In genomic region chr2:20064421-20064820, GRCh38 we compare ENCODE assay signal across 26 cellular contexts. TPM values are rescaled to one million over a fixed set of nuclear protein-coding genes. Genes with fewer than 3 reads are reported as not detected.
A peak's percentile ranks its signal among the peaks of the same experiment; 100 is the strongest.
DNase-seq lines count a peak whose midpoint lies in the region; ATAC-seq and TF ChIP-seq lines count a peak whose summit lies in the region.
"Had no signal": no experiment of that assay in that cellular context is flagged by ENCODE, and none has a peak within 500 bp of the region (broad histone marks: within the 10 kb centered on the region; RNA-seq: fewer than 3 reads in every experiment).

No MANE protein-coding gene starts in this region.

- intact Hi-C loops in vagina (cut with DNase I) = no loop called here

- ATAC-seq in RWPE2 (ENCODE audit: low read depth) (no peak), esophagus mucosa (peak; percentile 56), GM19467 (IDR thresholded peaks at IDR 0.05; ENCODE audit: unreplicated experiment) (no peak)
- ATAC-seq: A549, GM23338, PC-3 had no signal

- H3K4me2 ChIP-seq in osteoblast (ENCODE audit: insufficient read depth, low read length) = no peak overlapping the region
- H3K4me2 ChIP-seq: A549; BLaER1 treated with 17β-estradiol and CSF1 and Interleukin-3, amounts not matched to agents 10 nM and 100 nM; GM23338 had no signal

- no peaks in the 10 kb centered on the region for H4K20me1 ChIP-seq in osteoblast (ENCODE audit: insufficient read depth, low read length)
- H4K20me1 ChIP-seq: BLaER1 treated with 17β-estradiol and CSF1 and Interleukin-3, amounts not matched to agents 10 nM and 100 nM had no signal

- TF ChIP-seq CTCF in RWPE2 (IDR thresholded peaks at IDR 0.05; ENCODE audit: poor library complexity, severe bottlenecking) (no peak), osteoblast (IDR thresholded peaks at IDR 0.05; ENCODE audit: extremely low read depth, low read depth, low read length) (no peak), vagina (IDR thresholded peaks at IDR 0.05) (no peak)

- no peak overlapping the region for H3K4me3 ChIP-seq in RWPE2 (ENCODE audit: severe bottlenecking)
- H3K4me3 ChIP-seq in osteoblast (ENCODE audit: insufficient read depth, low read length) = no peak overlapping the region
- no peak overlapping the region for H3K4me3 ChIP-seq in vagina
- no peak overlapping the region for H3K4me3 ChIP-seq in H7 (ENCODE audit: insufficient read depth, low read depth, low read length)
- H3K4me3 ChIP-seq: A549; BLaER1 treated with 17β-estradiol and CSF1 and Interleukin-3, amounts not matched to agents 10 nM and 100 nM; GM23338; HAP-1; SK-N-MC had no signal

- no peaks in the 10 kb centered on the region for H3K79me2 ChIP-seq in osteoblast (ENCODE audit: insufficient read depth, low read length)

- H3K27ac ChIP-seq in RWPE2 (ENCODE audit: poor library complexity, severe bottlenecking) (peak overlapping the region; percentile 99), osteoblast (ENCODE audit: low read depth, low read length) (peak overlapping the region; percentile 91), vagina (peak overlapping the region; percentile 2)
- H3K27ac ChIP-seq: BLaER1 treated with 17β-estradiol and CSF1 and Interleukin-3, amounts not matched to agents 10 nM and 100 nM; SK-N-MC had no signal

- H3K36me3 ChIP-seq in RWPE2 (ENCODE audit: low read depth) (no peaks in the 10 kb centered on the region), osteoblast (ENCODE audit: insufficient read depth, low read length) (no peaks in the 10 kb centered on the region), vagina (no peaks in the 10 kb centered on the region), H7 (replicated peaks; ENCODE audit: control insufficient read depth, insufficient read depth, low read length) (no peaks in the 10 kb centered on the region)
- H3K36me3 ChIP-seq: BLaER1 treated with 17β-estradiol and CSF1 and Interleukin-3, amounts not matched to agents 10 nM and 100 nM; HAP-1 had no signal

- H3K4me1 ChIP-seq in RWPE2 (ENCODE audit: insufficient read depth, poor library complexity, severe bottlenecking) (peaks cover 43% of the 10 kb centered on the region), osteoblast (ENCODE audit: insufficient read depth, low read length) (peaks cover 40% of the 10 kb centered on the region), vagina (peaks cover 36% of the 10 kb centered on the region)
- H3K4me1 ChIP-seq: HAP-1 had no signal

- DNase-seq in RWPE2 (ENCODE audit: low spot score) = no peak
- DNase-seq in osteoblast (ENCODE audit: insufficient read length, low spot score, missing footprints) = no peak
- peak in 1 of 2 donors; percentile 71 for DNase-seq in vagina (ENCODE audit: extremely low spot score in 2 of 2)
- DNase-seq in NCI-H345 (lab: John Stamatoyannopoulos, UW) = no peak
- no peak for DNase-seq in H7
- DNase-seq: AML-193; CD4-positive, alpha-beta T cell; HFFc6; Karpas-422; MV-4-11; NCI-H1105; NCI-H1436 treated with DMSO at 0.1 percent for 48 hours; NCI-H187 treated with DMSO at 0.1 percent for 48 hours; NCI-H446 treated with DMSO at 0.1 percent for 48 hours; NCI-H526; NCI-H82; NK-92 treated with Interleukin-12 subunit alpha and Interleukin-12 subunit beta, amount 100 ng/mL, for 24 hours; PC-3; SIG-M5 had no signal

- H3K27me3 ChIP-seq in RWPE2 (ENCODE audit: insufficient read depth, poor library complexity, severe bottlenecking) = no peaks in the 10 kb centered on the region
- no peaks in the 10 kb centered on the region for H3K27me3 ChIP-seq in osteoblast (ENCODE audit: insufficient read depth, low read length)
- no peaks in the 10 kb centered on the region for H3K27me3 ChIP-seq in vagina
- H3K27me3 ChIP-seq in H7 (ENCODE audit: control insufficient read depth, insufficient read depth, low read length) = no peaks in the 10 kb centered on the region
- H3K27me3 ChIP-seq: BLaER1 treated with 17β-estradiol and CSF1 and Interleukin-3, amounts not matched to agents 10 nM and 100 nM had no signal

- H3K9me3 ChIP-seq in RWPE2 (ENCODE audit: severe bottlenecking) = no peaks in the 10 kb centered on the region
- H3K9me3 ChIP-seq in osteoblast (ENCODE audit: low read depth, low read length) = peaks cover 2% of the 10 kb centered on the region
- no peaks in the 10 kb centered on the region for H3K9me3 ChIP-seq in vagina
- H3K9me3 ChIP-seq: HAP-1 had no signal

- H2AFZ ChIP-seq in osteoblast (ENCODE audit: low read length) = no peak overlapping the region
- H2AFZ ChIP-seq: GM23338 had no signal

- no peak for TF ChIP-seq POLR2A in vagina (IDR thresholded peaks at IDR 0.05)

RNA-seq across cellular contexts. Expression of gene LAPTM4A, which starts 13.0 kb away (rescaled TPM):
- total RNA-seq in esophagus mucosa = 85.4 TPM
- total RNA-seq in osteoblast = 249 and 275 TPM in 2 replicates
- 172 TPM for total RNA-seq in vagina
- 94.1 and 122 TPM in 2 replicates for total RNA-seq in H7 (2014; rRNA removed; shearing (Covaris generic))

RNA-seq across cellular contexts. Expression of gene MATN3, which starts 52.0 kb away (rescaled TPM):
- total RNA-seq in esophagus mucosa = 0.56 TPM
- 1.4 and 2.4 TPM in 2 replicates for total RNA-seq in osteoblast
- 3.9 TPM for total RNA-seq in vagina
- 1.8 and 3.6 TPM in 2 replicates for total RNA-seq in H7 (2014; rRNA removed; shearing (Covaris generic))
- total RNA-seq: CD4-positive, alpha-beta T cell had no signal

Comparison
In these comparisons a context has a peak if more than half of its experiments do, and no peak if none do; other contexts are left out.
1. H3K27ac ChIP-seq: peak in every context shown above with its lines; median percentile 99 in RWPE2; 91 in osteoblast; 2 in vagina.